ENCODE assay signal across 10 cellular contexts in genomic region chr2:102050854-102051391, GRCh38. TPM values are rescaled to one million over a fixed set of nuclear protein-coding genes. Genes with fewer than 3 reads are reported as not detected.
A peak's percentile ranks its signal among the peaks of the same experiment; 100 is the strongest.
DNase-seq lines count a peak whose midpoint lies in the region; ATAC-seq and TF ChIP-seq lines count a peak whose summit lies in the region.
"Had no signal": no experiment of that assay in that cellular context is flagged by ENCODE, and none has a peak within 500 bp of the region (broad histone marks: within the 10 kb centered on the region; RNA-seq: fewer than 3 reads in every experiment).

No MANE protein-coding gene starts in this region.

- DNase-seq in MG63 (peak; percentile 90), dorsolateral prefrontal cortex (peak in 6 of 10 donors; percentile 21 to 63 (median 57)), right lobe of liver (peak in 2 of 3 donors; percentile 75 to 79), HPDE6-E6E7 (ENCODE audit: extremely low spot score) (no peak), hepatic stellate cell (ENCODE audit: low spot score) (no peak), NCI-H2171 (lab: John Stamatoyannopoulos, UW) (no peak)
- DNase-seq: central memory CD4-positive, alpha-beta T cell; NCI-H1694 treated with DMSO at 0.1 percent for 48 hours had no signal

- intact Hi-C loops in dorsolateral prefrontal cortex (cut with DNase I), result no loop called here
- intact Hi-C loops in right lobe of liver (cut with DNase I), result no loop called here

- TF ChIP-seq CTCF in dorsolateral prefrontal cortex (IDR thresholded peaks at IDR 0.05 in 54 of 56, conservative IDR thresholded peaks at IDR 0.05 in 2 of 56; ENCODE audit: low read depth in 1 of 56, partially characterized antibody in 56 of 56) (no peak), right lobe of liver (IDR thresholded peaks at IDR 0.05) (no peak)

- H3K4me3 ChIP-seq in MG63, result no peak overlapping the region
- H3K4me3 ChIP-seq in dorsolateral prefrontal cortex, result no peak overlapping the region
- no peak overlapping the region for H3K4me3 ChIP-seq in right lobe of liver
- no peak overlapping the region for H3K4me3 ChIP-seq in subcutaneous abdominal adipose tissue (ENCODE audit: low read depth in 1 of 5, low read length in 5 of 5)

- ATAC-seq in right lobe of liver, result peak; percentile 28 to 57 (median 44)
- ATAC-seq in HG02571 (IDR thresholded peaks at IDR 0.05; ENCODE audit: unreplicated experiment), result no peak

- H3K27ac ChIP-seq in dorsolateral prefrontal cortex (peak overlapping the region in 28 of 59 donors; percentile 11 to 74 (median 38)), right lobe of liver (peak overlapping the region; percentile 49 to 77 (median 66)), subcutaneous abdominal adipose tissue (ENCODE audit: low read depth, low read length) (peak overlapping the region; percentile 89)

- no peaks in the 10 kb centered on the region for H3K9me3 ChIP-seq in MG63
- no peaks in the 10 kb centered on the region for H3K9me3 ChIP-seq in right lobe of liver
- no peaks in the 10 kb centered on the region for H3K9me3 ChIP-seq in subcutaneous abdominal adipose tissue (ENCODE audit: control insufficient read depth in 5 of 5, low read length in 5 of 5)

- H3K36me3 ChIP-seq in MG63, result no peaks in the 10 kb centered on the region
- H3K36me3 ChIP-seq in right lobe of liver, result no peaks in the 10 kb centered on the region
- no peaks in the 10 kb centered on the region for H3K36me3 ChIP-seq in subcutaneous abdominal adipose tissue (ENCODE audit: control insufficient read depth in 5 of 5, insufficient read depth in 5 of 5, low read length in 5 of 5)

- 24% methylated on average over 6 of the region's 7 CpGs for WGBS in right lobe of liver (ENCODE audit: insufficient coverage, low coverage, low lambda C conversion rate, missing lambda C conversion rate)

- peak overlapping the region in 1 of 5 donors; percentile 5 for H3K9ac ChIP-seq in subcutaneous abdominal adipose tissue (ENCODE audit: low read length in 5 of 5)

- H3K27me3 ChIP-seq in MG63, result no peaks in the 10 kb centered on the region
- peaks cover 0 to 8% (median 0%) of the 10 kb centered on the region in 45 donors for H3K27me3 ChIP-seq in dorsolateral prefrontal cortex
- H3K27me3 ChIP-seq in right lobe of liver, result no peaks in the 10 kb centered on the region
- no peaks in the 10 kb centered on the region for H3K27me3 ChIP-seq in subcutaneous abdominal adipose tissue (ENCODE audit: control insufficient read depth in 5 of 5, insufficient read depth in 4 of 5, low read length in 5 of 5)

- TF ChIP-seq POLR2A in right lobe of liver (IDR thresholded peaks at IDR 0.05), result no peak

- H3K4me1 ChIP-seq in right lobe of liver (peaks cover 1 to 47% (median 12%) of the 10 kb centered on the region in 4 donors), subcutaneous abdominal adipose tissue (ENCODE audit: control insufficient read depth in 5 of 5, insufficient read depth in 5 of 5, low read length in 5 of 5) (peaks cover 18 to 66% (median 56%) of the 10 kb centered on the region in 5 donors)

RNA-seq across cellular contexts. Expression of gene IL1R2, which starts 59.2 kb away (rescaled TPM):
- not detected in 2 replicates for total RNA-seq in MG63 (2014; rRNA removed; shearing (Covaris generic); ENCODE audit: low replicate concordance)
- 10 to 100 TPM in 6 of 120 experiments, 1 to 10 TPM in 68, under 1 TPM in 15, not detected in 31; 0.43 to 29.0 (median 2.2) TPM for total RNA-seq in dorsolateral prefrontal cortex
- 10 to 100 TPM in 4 of 6 experiments, 1 to 10 TPM in 2; 5.5 to 22.8 (median 12.3) TPM for total RNA-seq in right lobe of liver

Comparison
In these comparisons a context has a peak if more than half of its experiments do, and no peak if none do; other contexts are left out.
1. DNase-seq: peak in MG63 (single experiment), dorsolateral prefrontal cortex (6 of 10) and right lobe of liver (2 of 3); none in HPDE6-E6E7 (single experiment), hepatic stellate cell (single experiment) and NCI-H2171 (single experiment).